Comparison of ENCODE assay signal across 1 cellular context in genomic region chr16:47634126-47634525, GRCh38.
TF ChIP-seq lines count a peak whose summit lies in the region.

No MANE protein-coding gene starts in this region.

TF ChIP-seq in HepG2, 621 proteins besides CTCF, POLR2A, EP300 and RAD21 (continued from another document and continues in another):
- TF ChIP-seq POGZ (CRISPR knock-in tag; IDR thresholded peaks at IDR 0.05): peak; percentile 92
- TF ChIP-seq ZMYM3 (CRISPR knock-in tag; IDR thresholded peaks at IDR 0.05): peak; percentile 76; the same call in 1 of the 2 replicates
- no peak for TF ChIP-seq CREB1 (IDR thresholded peaks at IDR 0.05)
- peak; percentile 39 for TF ChIP-seq CREB1 (CRISPR knock-in tag; IDR thresholded peaks at IDR 0.05)
- 0 out of 2 replicates have a peak, but pooled peaks have one; percentile 49 for TF ChIP-seq MBD4 (IDR thresholded peaks at IDR 0.05; ENCODE audit: borderline replicate concordance, low read length)
- TF ChIP-seq FOXP4 (CRISPR knock-in tag; IDR thresholded peaks at IDR 0.05): peak; percentile 78
- TF ChIP-seq NR2F1 (CRISPR knock-in tag; IDR thresholded peaks at IDR 0.05): peak; percentile 31 to 95; a peak in 3 of 4 replicates
- peak; percentile 91 for TF ChIP-seq GATAD2A (CRISPR knock-in tag; IDR thresholded peaks at IDR 0.05)
- TF ChIP-seq, protein P1, sequence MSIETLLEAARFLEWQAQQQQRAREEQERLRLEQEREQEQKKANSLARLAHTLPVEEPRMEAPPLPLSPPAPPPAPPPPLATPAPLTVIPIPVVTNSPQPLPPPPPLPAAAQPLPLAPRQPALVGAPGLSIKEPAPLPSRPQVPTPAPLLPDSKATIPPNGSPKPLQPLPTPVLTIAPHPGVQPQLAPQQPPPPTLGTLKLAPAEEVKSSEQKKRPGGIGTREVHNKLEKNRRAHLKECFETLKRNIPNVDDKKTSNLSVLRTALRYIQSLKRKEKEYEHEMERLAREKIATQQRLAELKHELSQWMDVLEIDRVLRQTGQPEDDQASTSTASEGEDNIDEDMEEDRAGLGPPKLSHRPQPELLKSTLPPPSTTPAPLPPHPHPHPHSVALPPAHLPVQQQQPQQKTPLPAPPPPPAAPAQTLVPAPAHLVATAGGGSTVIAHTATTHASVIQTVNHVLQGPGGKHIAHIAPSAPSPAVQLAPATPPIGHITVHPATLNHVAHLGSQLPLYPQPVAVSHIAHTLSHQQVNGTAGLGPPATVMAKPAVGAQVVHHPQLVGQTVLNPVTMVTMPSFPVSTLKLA (IDR thresholded peaks at IDR 0.05): no peak
- TF ChIP-seq MEIS1 (CRISPR knock-in tag; IDR thresholded peaks at IDR 0.05; ENCODE audit: borderline replicate concordance): no peak
- peak; percentile 70; the same call in 1 of the 2 replicates for TF ChIP-seq RXRB (CRISPR knock-in tag; IDR thresholded peaks at IDR 0.05; ENCODE audit: borderline replicate concordance)
- peak; percentile 92 for TF ChIP-seq NFIC (IDR thresholded peaks at IDR 0.05; ENCODE audit: low read length)
- TF ChIP-seq, protein P2, sequence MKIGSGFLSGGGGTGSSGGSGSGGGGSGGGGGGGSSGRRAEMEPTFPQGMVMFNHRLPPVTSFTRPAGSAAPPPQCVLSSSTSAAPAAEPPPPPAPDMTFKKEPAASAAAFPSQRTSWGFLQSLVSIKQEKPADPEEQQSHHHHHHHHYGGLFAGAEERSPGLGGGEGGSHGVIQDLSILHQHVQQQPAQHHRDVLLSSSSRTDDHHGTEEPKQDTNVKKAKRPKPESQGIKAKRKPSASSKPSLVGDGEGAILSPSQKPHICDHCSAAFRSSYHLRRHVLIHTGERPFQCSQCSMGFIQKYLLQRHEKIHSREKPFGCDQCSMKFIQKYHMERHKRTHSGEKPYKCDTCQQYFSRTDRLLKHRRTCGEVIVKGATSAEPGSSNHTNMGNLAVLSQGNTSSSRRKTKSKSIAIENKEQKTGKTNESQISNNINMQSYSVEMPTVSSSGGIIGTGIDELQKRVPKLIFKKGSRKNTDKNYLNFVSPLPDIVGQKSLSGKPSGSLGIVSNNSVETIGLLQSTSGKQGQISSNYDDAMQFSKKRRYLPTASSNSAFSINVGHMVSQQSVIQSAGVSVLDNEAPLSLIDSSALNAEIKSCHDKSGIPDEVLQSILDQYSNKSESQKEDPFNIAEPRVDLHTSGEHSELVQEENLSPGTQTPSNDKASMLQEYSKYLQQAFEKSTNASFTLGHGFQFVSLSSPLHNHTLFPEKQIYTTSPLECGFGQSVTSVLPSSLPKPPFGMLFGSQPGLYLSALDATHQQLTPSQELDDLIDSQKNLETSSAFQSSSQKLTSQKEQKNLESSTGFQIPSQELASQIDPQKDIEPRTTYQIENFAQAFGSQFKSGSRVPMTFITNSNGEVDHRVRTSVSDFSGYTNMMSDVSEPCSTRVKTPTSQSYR (CRISPR knock-in tag; IDR thresholded peaks at IDR 0.05; ENCODE audit: borderline replicate concordance): peak; percentile 29; the same call in 1 of the 2 replicates
- TF ChIP-seq KAT8 (CRISPR knock-in tag; IDR thresholded peaks at IDR 0.05): peak; percentile 54
- TF ChIP-seq, protein P3, sequence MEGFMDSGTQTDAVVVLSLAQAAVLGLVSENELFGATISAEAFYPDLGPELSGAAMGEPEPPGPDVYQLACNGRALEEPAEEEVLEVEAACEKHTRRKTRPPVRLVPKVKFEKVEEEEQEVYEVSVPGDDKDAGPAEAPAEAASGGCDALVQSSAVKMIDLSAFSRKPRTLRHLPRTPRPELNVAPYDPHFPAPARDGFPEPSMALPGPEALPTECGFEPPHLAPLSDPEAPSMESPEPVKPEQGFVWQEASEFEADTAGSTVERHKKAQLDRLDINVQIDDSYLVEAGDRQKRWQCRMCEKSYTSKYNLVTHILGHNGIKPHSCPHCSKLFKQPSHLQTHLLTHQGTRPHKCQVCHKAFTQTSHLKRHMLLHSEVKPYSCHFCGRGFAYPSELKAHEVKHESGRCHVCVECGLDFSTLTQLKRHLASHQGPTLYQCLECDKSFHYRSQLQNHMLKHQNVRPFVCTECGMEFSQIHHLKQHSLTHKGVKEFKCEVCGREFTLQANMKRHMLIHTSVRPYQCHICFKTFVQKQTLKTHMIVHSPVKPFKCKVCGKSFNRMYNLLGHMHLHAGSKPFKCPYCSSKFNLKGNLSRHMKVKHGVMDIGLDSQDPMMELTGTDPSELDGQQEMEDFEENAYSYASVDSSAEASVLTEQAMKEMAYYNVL (CRISPR knock-in tag; IDR thresholded peaks at IDR 0.05; ENCODE audit: borderline replicate concordance): peak; percentile 76; the same call in 1 of the 2 replicates
- peak; percentile 59; the same call in 1 of the 2 replicates for TF ChIP-seq SIX4 (CRISPR knock-in tag; IDR thresholded peaks at IDR 0.05)
- TF ChIP-seq JARID2 (CRISPR knock-in tag; IDR thresholded peaks at IDR 0.05; ENCODE audit: insufficient replicate concordance): no peak
- TF ChIP-seq POGK (CRISPR knock-in tag; conservative IDR thresholded peaks at IDR 0.05): peak; percentile 100
- TF ChIP-seq FOXO1 (CRISPR knock-in tag; IDR thresholded peaks at IDR 0.05): peak; percentile 88
- TF ChIP-seq GATAD1 (CRISPR knock-in tag; IDR thresholded peaks at IDR 0.05): peak; percentile 48
- TF ChIP-seq ZBTB25 (CRISPR knock-in tag; IDR thresholded peaks at IDR 0.05): peak; percentile 42; the same call in 1 of the 2 replicates
- TF ChIP-seq DPF2 (CRISPR knock-in tag; IDR thresholded peaks at IDR 0.05; ENCODE audit: borderline replicate concordance, low read depth): peak; percentile 88; the same call in 1 of the 2 replicates
- TF ChIP-seq ZMYM4 (CRISPR knock-in tag; IDR thresholded peaks at IDR 0.05): peak; percentile 77
- peak; percentile 97 for TF ChIP-seq FOSL1 (CRISPR knock-in tag; IDR thresholded peaks at IDR 0.05; ENCODE audit: borderline replicate concordance)
- peak; percentile 93 for TF ChIP-seq NCOA2 (CRISPR knock-in tag; IDR thresholded peaks at IDR 0.05)
- TF ChIP-seq ZNF24 (IDR thresholded peaks at IDR 0.05): peak; percentile 87
- TF ChIP-seq ASH2L (IDR thresholded peaks at IDR 0.05; ENCODE audit: insufficient read length, low read depth, low read length): peak; percentile 58
- TF ChIP-seq ZNF670 (CRISPR knock-in tag; IDR thresholded peaks at IDR 0.05; ENCODE audit: borderline replicate concordance): peak; percentile 56; the same call in 1 of the 2 replicates
- peak; percentile 17; the same call in 1 of the 2 replicates for TF ChIP-seq SMARCE1 (IDR thresholded peaks at IDR 0.05; ENCODE audit: borderline replicate concordance)
- TF ChIP-seq, protein P4, sequence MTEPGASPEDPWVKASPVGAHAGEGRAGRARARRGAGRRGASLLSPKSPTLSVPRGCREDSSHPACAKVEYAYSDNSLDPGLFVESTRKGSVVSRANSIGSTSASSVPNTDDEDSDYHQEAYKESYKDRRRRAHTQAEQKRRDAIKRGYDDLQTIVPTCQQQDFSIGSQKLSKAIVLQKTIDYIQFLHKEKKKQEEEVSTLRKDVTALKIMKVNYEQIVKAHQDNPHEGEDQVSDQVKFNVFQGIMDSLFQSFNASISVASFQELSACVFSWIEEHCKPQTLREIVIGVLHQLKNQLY (CRISPR knock-in tag; IDR thresholded peaks at IDR 0.05): peak; percentile 41; the same call in 1 of the 2 replicates
- peak; percentile 29; the same call in 1 of the 2 replicates for TF ChIP-seq TBX2 (CRISPR knock-in tag; IDR thresholded peaks at IDR 0.05; ENCODE audit: borderline replicate concordance)
- peak; percentile 91 for TF ChIP-seq NCOR1 (IDR thresholded peaks at IDR 0.05; ENCODE audit: borderline replicate concordance, low read length)
- TF ChIP-seq SALL1 (CRISPR knock-in tag; IDR thresholded peaks at IDR 0.05): peak; percentile 28; the same call in 1 of the 2 replicates
- TF ChIP-seq FOXA1 (IDR thresholded peaks at IDR 0.05): peak; percentile 86
- peak; percentile 71 for TF ChIP-seq FOXA1 (CRISPR knock-in tag; IDR thresholded peaks at IDR 0.05)
- TF ChIP-seq, protein P5, sequence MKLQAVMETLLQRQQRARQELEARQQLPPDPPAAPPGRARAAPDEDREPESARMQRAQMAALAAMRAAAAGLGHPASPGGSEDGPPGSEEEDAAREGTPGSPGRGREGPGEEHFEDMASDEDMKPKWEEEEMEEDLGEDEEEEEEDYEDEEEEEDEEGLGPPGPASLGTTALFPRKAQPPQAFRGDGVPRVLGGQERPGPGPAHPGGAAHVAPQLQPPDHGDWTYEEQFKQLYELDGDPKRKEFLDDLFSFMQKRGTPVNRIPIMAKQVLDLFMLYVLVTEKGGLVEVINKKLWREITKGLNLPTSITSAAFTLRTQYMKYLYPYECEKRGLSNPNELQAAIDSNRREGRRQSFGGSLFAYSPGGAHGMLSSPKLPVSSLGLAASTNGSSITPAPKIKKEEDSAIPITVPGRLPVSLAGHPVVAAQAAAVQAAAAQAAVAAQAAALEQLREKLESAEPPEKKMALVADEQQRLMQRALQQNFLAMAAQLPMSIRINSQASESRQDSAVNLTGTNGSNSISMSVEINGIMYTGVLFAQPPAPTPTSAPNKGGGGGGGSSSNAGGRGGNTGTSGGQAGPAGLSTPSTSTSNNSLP (IDR thresholded peaks at IDR 0.05; ENCODE audit: low read depth, low read length): peak; percentile 99
- TF ChIP-seq ATM (IDR thresholded peaks at IDR 0.05; ENCODE audit: borderline replicate concordance): peak; percentile 44; the same call in 1 of the 2 replicates
- 0 out of 2 replicates have a peak, but pooled peaks have one; percentile 20 for TF ChIP-seq SSRP1 (CRISPR knock-in tag; IDR thresholded peaks at IDR 0.05)
- peak; percentile 88 for TF ChIP-seq JUND (CRISPR knock-in tag; IDR thresholded peaks at IDR 0.05)
- peak; percentile 67; the same call in 1 of the 3 replicates for TF ChIP-seq MXI1 (IDR thresholded peaks at IDR 0.05; ENCODE audit: borderline replicate concordance, low read depth, low read length)
- TF ChIP-seq HNF1A (IDR thresholded peaks at IDR 0.05; ENCODE audit: low read depth): 0 out of 2 replicates have a peak, but pooled peaks have one; percentile 59
- TF ChIP-seq HNF1A (CRISPR knock-in tag; IDR thresholded peaks at IDR 0.05; ENCODE audit: borderline replicate concordance): no peak; the same call in 1 of the 2 replicates
- TF ChIP-seq SOX6 (IDR thresholded peaks at IDR 0.05): no peak
- TF ChIP-seq SOX6 (CRISPR knock-in tag; IDR thresholded peaks at IDR 0.05): peak; percentile 90
- TF ChIP-seq ZNF382 (CRISPR knock-in tag; IDR thresholded peaks at IDR 0.05; ENCODE audit: borderline replicate concordance): no peak
